17 cellular contexts compared by ENCODE assay signal in the genomic region with DNA sequence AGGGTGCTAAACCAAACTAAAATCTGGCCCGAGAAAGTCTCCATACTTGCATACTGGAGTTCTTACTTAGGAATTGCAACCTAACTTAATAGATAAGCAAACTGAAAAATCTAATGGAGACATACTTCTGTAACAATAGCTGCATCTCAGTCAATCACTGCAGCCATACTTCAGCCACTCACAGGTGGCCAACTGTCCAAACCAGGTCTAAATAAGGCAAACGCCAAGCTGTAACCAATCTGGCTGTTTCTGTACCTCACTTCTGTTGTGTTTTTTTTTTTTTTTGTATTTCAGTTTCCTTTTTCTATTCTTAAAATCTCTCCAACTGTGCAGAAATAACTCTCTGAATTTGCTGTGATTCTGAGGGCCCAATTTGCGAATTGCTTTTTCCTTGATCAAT. TPM values are rescaled to one million over a fixed set of nuclear protein-coding genes. Genes with fewer than 3 reads are reported as not detected.
DNase-seq lines count a peak whose midpoint lies in the region; ATAC-seq and TF ChIP-seq lines count a peak whose summit lies in the region.
"Had no signal": no experiment of that assay in that cellular context is flagged by ENCODE, and none has a peak within 500 bp of the region (broad histone marks: within the 10 kb centered on the region; RNA-seq: fewer than 3 reads in every experiment).

No MANE protein-coding gene starts in this region.

- TF ChIP-seq EP300 in transverse colon (IDR thresholded peaks at IDR 0.05; ENCODE audit: low read depth): no peak

- ATAC-seq in GM21717 (IDR thresholded peaks at IDR 0.05; ENCODE audit: unreplicated experiment) (peak; percentile 29), HG02885 (IDR thresholded peaks at IDR 0.05; ENCODE audit: poor library complexity, unreplicated experiment) (peak; percentile 44), Right ventricle myocardium inferior (no peak)
- ATAC-seq: HCT116 had no signal

- in situ Hi-C loops in transverse colon (cut with MboI; ENCODE audit: low pct_ligation_motif_present in 1 of 4, low pct_unique_long_range_greater_than_20kb in 1 of 4, low sequenced_read_pairs in 3 of 4): loop anchor here (5.0 to 25.0 kb wide), 4 partner anchors 193 to 385 kb away; partner anchors contain the start of gene ACO1 (in 3 of the 4)
- in situ Hi-C loops in brain microvascular endothelial cell (cut with HindIII; ENCODE audit: low pct_ligation_motif_present, low sequenced_read_pairs): loop anchor here (10.0 kb wide), 1 partner anchor 203 kb away; no protein-coding TSS in a partner anchor

- WGBS in transverse colon (ENCODE audit: low coverage in 1 of 2), 2 donors: 79 to 81% methylated on average over 3 of the region's 3 CpGs

- no peak overlapping the region for H3K9ac ChIP-seq in OCI-LY3 (ENCODE audit: low read length)
- H3K9ac ChIP-seq: BLaER1, GM23248 had no signal

- no peaks in the 10 kb centered on the region for H3K9me3 ChIP-seq in OCI-LY3 (ENCODE audit: insufficient read depth, low read length)
- no peaks in the 10 kb centered on the region for H3K9me3 ChIP-seq in transverse colon
- H3K9me3 ChIP-seq: BLaER1 had no signal

- no peak overlapping the region for H3K4me2 ChIP-seq in OCI-LY3 (ENCODE audit: low read length)
- H3K4me2 ChIP-seq: BLaER1 had no signal

- TF ChIP-seq CTCF in GM12865 (IDR thresholded peaks at IDR 0.05; ENCODE audit: insufficient read depth, low read depth, low read length, missing control alignments) (no peak), OCI-LY3 (IDR thresholded peaks at IDR 0.05; ENCODE audit: low read depth, low read length) (no peak), transverse colon (IDR thresholded peaks at IDR 0.05) (no peak), brain microvascular endothelial cell (IDR thresholded peaks at IDR 0.05; ENCODE audit: low read depth, low read length, missing control alignments) (no peak)

- TF ChIP-seq POLR2A in transverse colon (IDR thresholded peaks at IDR 0.05): no peak

- no peaks in the 10 kb centered on the region for H4K20me1 ChIP-seq in OCI-LY3 (ENCODE audit: insufficient read depth, low read length)
- H4K20me1 ChIP-seq: BLaER1 had no signal

- H3K79me2 ChIP-seq in OCI-LY3 (ENCODE audit: low read length): peaks cover 6% of the 10 kb centered on the region

- H3K4me1 ChIP-seq in OCI-LY3 (ENCODE audit: low read length) (peaks cover 21% of the 10 kb centered on the region), transverse colon (peaks cover 0 to 6% (median 4%) of the 10 kb centered on the region in 4 donors)

- H3K27ac ChIP-seq in OCI-LY3 (ENCODE audit: low read length) (no peak overlapping the region), transverse colon (no peak overlapping the region), brain microvascular endothelial cell (no peak overlapping the region)
- H3K27ac ChIP-seq: 22Rv1, BLaER1, GM23248, HL-60 had no signal

- no peaks in the 10 kb centered on the region for H3K36me3 ChIP-seq in OCI-LY3 (replicated peaks; ENCODE audit: low read depth, low read length)
- no peaks in the 10 kb centered on the region for H3K36me3 ChIP-seq in transverse colon
- no peaks in the 10 kb centered on the region for H3K36me3 ChIP-seq in brain microvascular endothelial cell (replicated peaks)
- H3K36me3 ChIP-seq: BLaER1 had no signal

- DNase-seq in GM12865 (ENCODE audit: low read depth): peak; percentile 65
- DNase-seq in transverse colon: no peak
- DNase-seq in brain microvascular endothelial cell: no peak
- no peak for DNase-seq in Right ventricle myocardium inferior (ENCODE audit: missing footprints)
- no peak for DNase-seq in putamen (ENCODE audit: low spot score)
- DNase-seq: AML-193, DMS53, GF-D8, GM23248 had no signal

- H3K4me3 ChIP-seq in GM12865 (ENCODE audit: low read depth, low read length): no peak overlapping the region
- no peak overlapping the region for H3K4me3 ChIP-seq in OCI-LY3 (ENCODE audit: low read length)
- no peak overlapping the region for H3K4me3 ChIP-seq in transverse colon
- no peak overlapping the region for H3K4me3 ChIP-seq in brain microvascular endothelial cell (ENCODE audit: low read depth, low read length)
- H3K4me3 ChIP-seq: BLaER1, GM23248 had no signal

- peak overlapping the region; percentile 14; the same call in 1 of the 2 replicates for H2AFZ ChIP-seq in OCI-LY3 (ENCODE audit: low read depth, low read length)
- H2AFZ ChIP-seq: GM23248 had no signal

- intact Hi-C loops in transverse colon (cut with DNase I; ENCODE audit: low total_unique reads): no loop called here
- intact Hi-C loops in Right ventricle myocardium inferior (cut with DNase I): no loop called here

- H3K27me3 ChIP-seq in OCI-LY3 (ENCODE audit: low read depth, low read length) (no peaks in the 10 kb centered on the region), transverse colon (no peaks in the 10 kb centered on the region), brain microvascular endothelial cell (replicated peaks) (no peaks in the 10 kb centered on the region)
- H3K27me3 ChIP-seq: BLaER1 had no signal

RNA-seq across cellular contexts. Expression of gene NDUFB6, which starts 4.4 kb away (rescaled TPM):
- total RNA-seq in transverse colon (10 to 100 TPM; 10.5 to 42.7 (median 24.3) TPM), Right ventricle myocardium inferior (192 TPM)

RNA-seq across cellular contexts. Expression of gene TOPORS, which starts 24.9 kb away (rescaled TPM):
- total RNA-seq in transverse colon (10 to 100 TPM; 14.5 to 26.5 (median 18.4) TPM), Right ventricle myocardium inferior (8.7 TPM)

RNA-seq across cellular contexts. Expression of gene SMIM27, which starts 25.2 kb away (rescaled TPM):
- total RNA-seq in transverse colon: 1 to 10 TPM; 2.0 to 7.5 (median 3.8) TPM
- total RNA-seq in Right ventricle myocardium inferior: 12.5 TPM

RNA-seq across cellular contexts. Expression of gene RIGI, which starts 51.3 kb away (rescaled TPM):
- total RNA-seq in transverse colon (10 to 100 TPM; 12.7 to 38.9 (median 21.1) TPM), Right ventricle myocardium inferior (4.7 TPM)

RNA-seq across cellular contexts. Expression of gene TAF1L, which starts 58.2 kb away (rescaled TPM):
- total RNA-seq in transverse colon (not detected), Right ventricle myocardium inferior (not detected)
- total RNA-seq: A673, GM23248 had no signal
